21 cellular contexts compared by ENCODE assay signal in the genomic region with DNA sequence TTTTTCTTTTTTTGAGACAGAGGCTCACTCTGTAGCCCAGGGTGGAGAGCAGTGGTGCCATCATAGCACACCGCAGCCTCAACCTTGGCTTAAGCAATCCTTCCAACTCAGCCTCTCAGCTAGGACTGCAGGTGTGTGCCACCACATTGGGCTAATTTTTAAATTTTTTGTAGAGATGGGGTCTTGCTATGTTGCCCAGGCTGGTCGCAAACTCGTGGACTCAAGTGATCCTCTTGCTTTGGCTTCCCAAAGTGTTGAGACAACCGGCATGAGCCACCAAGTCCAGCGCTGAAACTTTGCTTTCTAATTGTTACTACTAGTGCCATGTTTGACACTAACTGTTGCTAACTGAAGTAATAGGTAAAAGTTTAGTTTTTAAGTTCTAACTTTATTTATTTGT. TPM values are rescaled to one million over a fixed set of nuclear protein-coding genes. Genes with fewer than 3 reads are reported as not detected.
DNase-seq lines count a peak whose midpoint lies in the region; ATAC-seq, FAIRE-seq and TF ChIP-seq lines count a peak whose summit lies in the region.
"Had no signal": no experiment of that assay in that cellular context is flagged by ENCODE, and none has a peak within 500 bp of the region (broad histone marks: within the 10 kb centered on the region; RNA-seq: fewer than 3 reads in every experiment).

No MANE protein-coding gene starts in this region.

- H3K36me3 ChIP-seq in heart right ventricle (peaks cover 0 to 78% (median 10%) of the 10 kb centered on the region in 9 donors), Loucy (ENCODE audit: insufficient read depth, low read length) (peaks cover 24% of the 10 kb centered on the region), esophagus muscularis mucosa (peaks cover 8 to 28% (median 17%) of the 10 kb centered on the region in 4 donors), small intestine (ENCODE audit: control insufficient read depth in 2 of 2, insufficient read depth in 2 of 2, low read length in 2 of 2) (peaks cover 5 to 6% of the 10 kb centered on the region in 2 donors), smooth muscle cell (ENCODE audit: low read depth) (peaks cover 11% of the 10 kb centered on the region)

- H3K4me1 ChIP-seq in heart right ventricle (peaks cover 20 to 96% (median 89%) of the 10 kb centered on the region in 9 donors), Loucy (ENCODE audit: insufficient read depth, low read length, poor library complexity, severe bottlenecking) (peaks cover 32% of the 10 kb centered on the region), esophagus muscularis mucosa (peaks cover 88 to 98% (median 95%) of the 10 kb centered on the region in 4 donors), small intestine (ENCODE audit: control insufficient read depth in 2 of 2, insufficient read depth in 1 of 2, low read depth in 1 of 2, low read length in 1 of 2) (peaks cover 4 to 26% of the 10 kb centered on the region in 2 donors), smooth muscle cell (ENCODE audit: low read depth) (peaks cover 11% of the 10 kb centered on the region)

- H3K9me3 Mint-ChIP-seq in stimulated activated naive B cell treated with anti-CD40 and anti-IgM and Interleukin-4, amounts not matched to agents 10 μg/mL and 1 μg/mL and 100 μg/mL, for 72 hours: no peaks in the 10 kb centered on the region

- H3K79me2 ChIP-seq in Loucy (ENCODE audit: insufficient read depth, low read length): peaks cover 99% of the 10 kb centered on the region
- H3K79me2 ChIP-seq in smooth muscle cell (ENCODE audit: low read depth): peaks cover 99% of the 10 kb centered on the region

- no peaks in the 10 kb centered on the region for H3K9me2 ChIP-seq in Loucy (replicated peaks; ENCODE audit: low read depth, low read length)

- H3K27ac Mint-ChIP-seq in stimulated activated naive B cell treated with anti-CD40 and anti-IgM and Interleukin-4, amounts not matched to agents 10 μg/mL and 1 μg/mL and 100 μg/mL, for 72 hours: peak overlapping the region; percentile 9

- H3K4me1 Mint-ChIP-seq in stimulated activated naive B cell treated with anti-CD40 and anti-IgM and Interleukin-4, amounts not matched to agents 10 μg/mL and 1 μg/mL and 100 μg/mL, for 72 hours: peaks cover 22 to 49% of the 10 kb centered on the region in 2 donors

- H3K9me3 ChIP-seq in heart right ventricle (no peaks in the 10 kb centered on the region), Loucy (ENCODE audit: insufficient read depth, low read depth, low read length) (no peaks in the 10 kb centered on the region), esophagus muscularis mucosa (no peaks in the 10 kb centered on the region), small intestine (ENCODE audit: control insufficient read depth, low read depth) (no peaks in the 10 kb centered on the region), smooth muscle cell (replicated peaks; ENCODE audit: low read depth) (no peaks in the 10 kb centered on the region)
- H3K9me3 ChIP-seq: BLaER1 had no signal

- no peaks in the 10 kb centered on the region for H3F3A ChIP-seq in Loucy (ENCODE audit: low read depth)
- no peaks in the 10 kb centered on the region for H3F3A ChIP-seq in smooth muscle cell (ENCODE audit: low read depth)

- no peaks in the 10 kb centered on the region for H3K27me3 ChIP-seq in heart right ventricle
- no peaks in the 10 kb centered on the region for H3K27me3 ChIP-seq in Loucy (ENCODE audit: insufficient read depth, low read length, poor library complexity, severe bottlenecking)
- no peaks in the 10 kb centered on the region for H3K27me3 ChIP-seq in esophagus muscularis mucosa
- H3K27me3 ChIP-seq in small intestine (ENCODE audit: control insufficient read depth in 2 of 2, insufficient read depth in 2 of 2, low read length in 2 of 2): no peaks in the 10 kb centered on the region
- H3K27me3 ChIP-seq in smooth muscle cell (ENCODE audit: low read depth): no peaks in the 10 kb centered on the region
- H3K27me3 ChIP-seq: BLaER1 had no signal

- H3K4me2 ChIP-seq in Loucy (ENCODE audit: low read depth, low read length, poor library complexity, severe bottlenecking) (peak overlapping the region; percentile 27), smooth muscle cell (no peak overlapping the region)
- H3K4me2 ChIP-seq: BLaER1 had no signal

- DNase-seq in heart right ventricle (no peak), cardiac septum (ENCODE audit: low spot score) (no peak), esophagus muscularis mucosa (ENCODE audit: extremely low spot score) (no peak), small intestine (no peak), AML-193 (lab: John Stamatoyannopoulos, UW) (no peak), smooth muscle cell (lab: John Stamatoyannopoulos, UW; ENCODE audit: unreplicated experiment) (no peak)
- no peak for DNase-seq in stimulated activated naive B cell treated with anti-CD40 and anti-IgM and Interleukin-4, amounts not matched to agents 10 μg/mL and 1 μg/mL and 100 μg/mL, for 72 hours
- DNase-seq: DMS79, KBM-7, NCI-H1417, NCI-H187, NCI-H2227 treated with DMSO at 0.1 percent for 48 hours, NCI-H510A treated with DMSO at 0.1 percent for 48 hours, NCI-H774, OCI-M1, SHP77 had no signal

- TF ChIP-seq CTCF in heart right ventricle (IDR thresholded peaks at IDR 0.05) (no peak), Loucy (conservative IDR thresholded peaks at IDR 0.05; ENCODE audit: low read length) (no peak), esophagus muscularis mucosa (IDR thresholded peaks at IDR 0.05) (no peak), smooth muscle cell (IDR thresholded peaks at IDR 0.05; ENCODE audit: borderline replicate concordance, insufficient read depth, poor library complexity, severe bottlenecking) (no peak)

- H2AFZ ChIP-seq in Loucy (ENCODE audit: low read length) (no peak overlapping the region), smooth muscle cell (ENCODE audit: low read depth) (no peak overlapping the region)

- peaks cover 16 to 17% of the 10 kb centered on the region in 2 donors for H3K36me3 Mint-ChIP-seq in stimulated activated naive B cell treated with anti-CD40 and anti-IgM and Interleukin-4, amounts not matched to agents 10 μg/mL and 1 μg/mL and 100 μg/mL, for 72 hours

- TF ChIP-seq POLR2A in esophagus muscularis mucosa (IDR thresholded peaks at IDR 0.05; ENCODE audit: low read depth): no peak

- TF ChIP-seq EP300 in esophagus muscularis mucosa (IDR thresholded peaks at IDR 0.05): no peak

- H3K27ac ChIP-seq in heart right ventricle (peak overlapping the region in 7 of 10 donors; percentile 4 to 99 (median 25)), esophagus muscularis mucosa (replicated peaks in 1 of 4) (peak overlapping the region; percentile 96 to 98 (median 96)), small intestine (ENCODE audit: low read depth in 1 of 2, low read length in 1 of 2) (no peak overlapping the region), smooth muscle cell (ENCODE audit: low read depth) (no peak overlapping the region)
- H3K27ac ChIP-seq: BLaER1 had no signal

- ATAC-seq in heart right ventricle: no peak
- ATAC-seq in stimulated activated naive B cell treated with anti-CD40 and anti-IgM and Interleukin-4, amounts not matched to agents 10 μg/mL and 1 μg/mL and 100 μg/mL, for 72 hours (replicated peaks): no peak

- no peaks in the 10 kb centered on the region for H3K27me3 Mint-ChIP-seq in stimulated activated naive B cell treated with anti-CD40 and anti-IgM and Interleukin-4, amounts not matched to agents 10 μg/mL and 1 μg/mL and 100 μg/mL, for 72 hours

- H4K20me1 ChIP-seq in Loucy (ENCODE audit: insufficient read depth, low read length, poor library complexity, severe bottlenecking): peaks cover 86% of the 10 kb centered on the region
- peaks cover 100% of the 10 kb centered on the region for H4K20me1 ChIP-seq in smooth muscle cell (ENCODE audit: low read depth)

- no peak for FAIRE-seq in small intestine (lab: Jason Lieb, UNC)
- FAIRE-seq: A204.1, GM12892, H1 had no signal

- no peak overlapping the region for H3K4me3 ChIP-seq in heart right ventricle
- no peak overlapping the region for H3K4me3 ChIP-seq in Loucy (ENCODE audit: low read length, poor library complexity, severe bottlenecking)
- H3K4me3 ChIP-seq in esophagus muscularis mucosa: no peak overlapping the region
- no peak overlapping the region for H3K4me3 ChIP-seq in small intestine (ENCODE audit: low read depth in 1 of 2, low read length in 2 of 2)
- no peak overlapping the region for H3K4me3 ChIP-seq in smooth muscle cell
- H3K4me3 ChIP-seq: BLaER1 had no signal

- WGBS in heart right ventricle, 2 donors: 98 to 99% methylated on average over 5 of the region's 5 CpGs
- WGBS in esophagus muscularis mucosa: 99% methylated on average over 5 of the region's 5 CpGs
- 95 to 98% (median 96%) methylated on average over 5 of the region's 5 CpGs for WGBS in small intestine, 3 donors
- WGBS in smooth muscle cell (ENCODE audit: low lambda C conversion rate): 100% methylated on average over 5 of the region's 5 CpGs

- intact Hi-C loops in heart right ventricle (cut with DNase I): no loop called here
- intact Hi-C loops in cardiac septum (cut with DNase I): no loop called here
- intact Hi-C loops in esophagus muscularis mucosa (cut with DNase I): no loop called here

- no peak overlapping the region for H3K9ac ChIP-seq in Loucy (ENCODE audit: low read depth, low read length, poor library complexity, severe bottlenecking)
- H3K9ac ChIP-seq in smooth muscle cell (ENCODE audit: low read depth): no peak overlapping the region
- H3K9ac ChIP-seq: BLaER1 had no signal

- H3K4me3 Mint-ChIP-seq in stimulated activated naive B cell treated with anti-CD40 and anti-IgM and Interleukin-4, amounts not matched to agents 10 μg/mL and 1 μg/mL and 100 μg/mL, for 72 hours: no peak overlapping the region

RNA-seq across cellular contexts. Expression of a gene that starts 8.0 kb away (rescaled TPM):
- 100 to 1,000 TPM; 228 to 359 (median 271) TPM for total RNA-seq in heart right ventricle
- 100 to 1,000 TPM; 218 to 778 TPM for polyA plus RNA-seq in heart right ventricle
- 249 TPM for total RNA-seq in cardiac septum
- total RNA-seq in esophagus muscularis mucosa: 100 to 1,000 TPM; 160 to 296 (median 175) TPM
- polyA plus RNA-seq in small intestine: 100 to 1,000 TPM; 102 to 261 (median 159) TPM
- 49.0 and 63.2 TPM in 2 replicates for total RNA-seq in smooth muscle cell
- 115 and 134 TPM in 2 replicates for polyA plus RNA-seq in smooth muscle cell

RNA-seq across cellular contexts. Expression of a gene that starts 13.2 kb away (rescaled TPM):
- 10 to 100 TPM; 32.0 to 56.0 (median 43.6) TPM for total RNA-seq in heart right ventricle
- polyA plus RNA-seq in heart right ventricle: 10 to 100 TPM; 32.5 to 64.5 TPM
- total RNA-seq in cardiac septum: 31.8 TPM
- 10 to 100 TPM; 12.1 to 25.3 (median 21.4) TPM for total RNA-seq in esophagus muscularis mucosa
- 10 to 100 TPM; 33.2 to 46.3 (median 36.5) TPM for polyA plus RNA-seq in small intestine
- total RNA-seq in smooth muscle cell: 32.5 and 34.7 TPM in 2 replicates
- 39.9 and 46.9 TPM in 2 replicates for polyA plus RNA-seq in smooth muscle cell

RNA-seq across cellular contexts. Expression of a gene that starts 39.0 kb away (rescaled TPM):
- total RNA-seq in heart right ventricle: 10 to 100 TPM; 21.1 to 49.9 (median 36.9) TPM
- 10 to 100 TPM; 31.7 to 59.6 TPM for polyA plus RNA-seq in heart right ventricle
- 36.5 TPM for total RNA-seq in cardiac septum
- total RNA-seq in esophagus muscularis mucosa: 10 to 100 TPM; 20.7 to 36.1 (median 23.1) TPM
- polyA plus RNA-seq in small intestine: 10 to 100 TPM; 20.0 to 59.9 (median 32.7) TPM
- total RNA-seq in smooth muscle cell: 21.8 and 25.8 TPM in 2 replicates
- polyA plus RNA-seq in smooth muscle cell: 40.4 and 57.5 TPM in 2 replicates

RNA-seq across cellular contexts. Expression of a gene that starts 46.3 kb away (rescaled TPM):
- 100 to 1,000 TPM in 9 of 10 donors, 10 to 100 TPM in 1; 94.0 to 227 (median 120) TPM for total RNA-seq in heart right ventricle
- polyA plus RNA-seq in heart right ventricle: 100 to 1,000 TPM; 136 to 352 TPM
- total RNA-seq in cardiac septum: 243 TPM
- 100 to 1,000 TPM; 229 to 289 (median 269) TPM for total RNA-seq in esophagus muscularis mucosa
- polyA plus RNA-seq in small intestine: 100 to 1,000 TPM; 312 to 554 (median 440) TPM
- total RNA-seq in smooth muscle cell: 403 and 502 TPM in 2 replicates
- polyA plus RNA-seq in smooth muscle cell: 497 and 616 TPM in 2 replicates

Comparison
In these comparisons a context has a peak if more than half of its experiments do, and no peak if none do; other contexts are left out.
1. H3K27ac ChIP-seq: peak in heart right ventricle (7 of 10) and esophagus muscularis mucosa (4 of 4); none in small intestine (0 of 2) and smooth muscle cell (single experiment).